In genomic region chr7:25392571-25393338, GRCh38 we compare ENCODE assay signal across 22 cellular contexts.
A peak's percentile ranks its signal among the peaks of the same experiment; 100 is the strongest.
DNase-seq lines count a peak whose midpoint lies in the region; ATAC-seq, FAIRE-seq and TF ChIP-seq lines count a peak whose summit lies in the region.
"Had no signal": no experiment of that assay in that cellular context is flagged by ENCODE, and none has a peak within 500 bp of the region (broad histone marks: within the 10 kb centered on the region; RNA-seq: fewer than 3 reads in every experiment).

No MANE protein-coding gene starts in this region.

- H4K8ac ChIP-seq in mesendoderm (ENCODE audit: low read depth, low read length) = no peak overlapping the region

- H2BK120ac ChIP-seq in mesendoderm (ENCODE audit: low read depth, low read length) = no peak overlapping the region

- no peak overlapping the region for H2BK5ac ChIP-seq in mesendoderm (ENCODE audit: low read length)

- H3K27ac ChIP-seq in mesendoderm (ENCODE audit: low read depth, low read length) (no peak overlapping the region), thoracic aorta (peak overlapping the region; percentile 51 to 66)
- H3K27ac ChIP-seq: lower lobe of right lung, neutrophil had no signal

- H3K4me3 ChIP-seq in mesendoderm (ENCODE audit: low read length) (no peak overlapping the region), thoracic aorta (peak overlapping the region; percentile 44)
- H3K4me3 ChIP-seq: lower lobe of right lung had no signal

- H3K79me1 ChIP-seq in mesendoderm (ENCODE audit: low read length) = no peaks in the 10 kb centered on the region

- no peak for ATAC-seq in thoracic aorta (ENCODE audit: insufficient number of reproducible peaks, low FRiP score, low read depth)
- no peak for ATAC-seq in activated naive CD4-positive, alpha-beta T cell treated with anti-CD3 and anti-CD28 coated beads, Interleukin-2, amount 50 U/mL, for 72 hours
- ATAC-seq in GM18505 (IDR thresholded peaks at IDR 0.05; ENCODE audit: unreplicated experiment) = no peak
- ATAC-seq: activated CD4-positive, alpha-beta T cell treated with anti-CD3 and anti-CD28 coated beads for 36 hours; HCT116; lower lobe of right lung had no signal

- WGBS in mesendoderm (ENCODE audit: extremely low coverage, insufficient coverage, low lambda C conversion rate) = no CpG with 5 or more reads among the region's 10 CpGs

- no peak overlapping the region for H3K23ac ChIP-seq in mesendoderm (ENCODE audit: low read length)

- H3K36me3 ChIP-seq in mesendoderm (ENCODE audit: control insufficient read depth, insufficient read depth, low read length) (no peaks in the 10 kb centered on the region), thoracic aorta (no peaks in the 10 kb centered on the region)
- H3K36me3 ChIP-seq: lower lobe of right lung, neutrophil had no signal

- no peak overlapping the region for H4K5ac ChIP-seq in mesendoderm (ENCODE audit: low read length)

- H2AK5ac ChIP-seq in mesendoderm (ENCODE audit: low read length) = no peak overlapping the region

- DNase-seq in NCI-H2227 treated with DMSO at 0.1 percent for 48 hours (lab: John Stamatoyannopoulos, UW) (peak; percentile 23), cerebellar cortex (ENCODE audit: low spot score) (peak; percentile 66), mesendoderm (peak; percentile 42), thoracic aorta (ENCODE audit: low spot score) (no peak), H54 (ENCODE audit: insufficient read length, low spot score) (no peak)
- DNase-seq in activated naive CD4-positive, alpha-beta T cell treated with anti-CD3 and anti-CD28 coated beads, Interleukin-2, amount 50 U/mL, for 72 hours (ENCODE audit: low spot score in 2 of 2) = no peak
- DNase-seq: activated CD4-positive, alpha-beta T cell treated with anti-CD3 and anti-CD28 coated beads for 36 hours; DMS 273 treated with DMSO at 0.1 percent for 48 hours; erythroblast; hypothalamus; KBM-7; lower lobe of right lung; NCI-H1436 treated with DMSO at 0.1 percent for 48 hours; NCI-H524 treated with DMSO at 0.1 percent for 48 hours; stimulated activated CD4-positive, alpha-beta T cell treated with anti-CD3 and anti-CD28 coated beads, Interleukin-12 subunit alpha, Interleukin-12 subunit beta, amount 100 ng/mL, for 4 hours; T-helper 2 cell had no signal

- no peak overlapping the region for H3K18ac ChIP-seq in mesendoderm (ENCODE audit: low read length)

- no peak overlapping the region for H3K4me2 ChIP-seq in mesendoderm (ENCODE audit: low read length)

- H3K9me3 ChIP-seq in thoracic aorta = no peaks in the 10 kb centered on the region
- H3K9me3 ChIP-seq: lower lobe of right lung, neutrophil had no signal

- no peak for TF ChIP-seq CTCF in thoracic aorta (IDR thresholded peaks at IDR 0.05)

- no peak for TF ChIP-seq POLR2A in GM18505 (IDR thresholded peaks at IDR 0.05; ENCODE audit: borderline replicate concordance, extremely low read depth, insufficient read depth, insufficient read length)
- TF ChIP-seq POLR2A in H54 (IDR thresholded peaks at IDR 0.05; ENCODE audit: low read depth, low read length) = no peak

- no peak overlapping the region for H3K9ac ChIP-seq in mesendoderm (ENCODE audit: low read length)

- no peak for FAIRE-seq in H54 (lab: Jason Lieb, UNC)

- H3K79me2 ChIP-seq in mesendoderm (ENCODE audit: control insufficient read depth, insufficient read depth, low read length) = no peaks in the 10 kb centered on the region

- H3K56ac ChIP-seq in mesendoderm (ENCODE audit: low read length) = no peak overlapping the region

- H3K27ac Mint-ChIP-seq in activated naive CD4-positive, alpha-beta T cell treated with anti-CD3 and anti-CD28 coated beads, Interleukin-2, amount 50 U/mL, for 72 hours = no peak overlapping the region
- H3K27ac Mint-ChIP-seq: activated CD4-positive, alpha-beta T cell treated with anti-CD3 and anti-CD28 coated beads for 36 hours; activated naive CD4-positive, alpha-beta T cell treated with anti-CD3 and anti-CD28 coated beads, Interleukin-2, amount 50 U/mL, for 24 hours; B cell had no signal

- no peaks in the 10 kb centered on the region for H3K9me3 Mint-ChIP-seq in activated naive CD4-positive, alpha-beta T cell treated with anti-CD3 and anti-CD28 coated beads, Interleukin-2, amount 50 U/mL, for 72 hours
- H3K9me3 Mint-ChIP-seq: activated naive CD4-positive, alpha-beta T cell treated with anti-CD3 and anti-CD28 coated beads, Interleukin-2, amount 50 U/mL, for 24 hours; central memory CD8-positive, alpha-beta T cell had no signal

- H3K4ac ChIP-seq in mesendoderm (ENCODE audit: low read depth, low read length) = no peak overlapping the region

- H2BK15ac ChIP-seq in mesendoderm (replicated peaks; ENCODE audit: low read depth) = no peak overlapping the region

- H3K27me3 ChIP-seq in mesendoderm (ENCODE audit: insufficient read depth, low read length, poor library complexity) = no peaks in the 10 kb centered on the region
- no peaks in the 10 kb centered on the region for H3K27me3 ChIP-seq in thoracic aorta (replicated peaks; ENCODE audit: insufficient read depth)

- H3K4me1 ChIP-seq in mesendoderm (ENCODE audit: control insufficient read depth, low read depth, low read length) (no peaks in the 10 kb centered on the region), thoracic aorta (ENCODE audit: control insufficient read depth in 1 of 2, low read depth in 2 of 2) (peaks cover 11 to 41% of the 10 kb centered on the region in 2 donors)

- H3K36me3 Mint-ChIP-seq in activated naive CD4-positive, alpha-beta T cell treated with anti-CD3 and anti-CD28 coated beads, Interleukin-2, amount 50 U/mL, for 72 hours = no peaks in the 10 kb centered on the region
- H3K36me3 Mint-ChIP-seq: activated naive CD4-positive, alpha-beta T cell treated with anti-CD3 and anti-CD28 coated beads, Interleukin-2, amount 50 U/mL, for 24 hours had no signal

Comparison
In these comparisons a context has a peak if more than half of its experiments do, and no peak if none do; other contexts are left out.
1. DNase-seq: peak in NCI-H2227 treated with DMSO at 0.1 percent for 48 hours (single experiment), cerebellar cortex (single experiment) and mesendoderm (single experiment); none in thoracic aorta (single experiment), activated naive CD4-positive, alpha-beta T cell treated with anti-CD3 and anti-CD28 coated beads, Interleukin-2, amount 50 U/mL, for 72 hours (0 of 2) and H54 (single experiment).